Comparison of ENCODE assay signal across 1 cellular context in genomic region chr3:50238549-50239026, GRCh38.
TF ChIP-seq lines count a peak whose summit lies in the region.

No MANE protein-coding gene starts in this region.

TF ChIP-seq in HepG2, 621 proteins besides CTCF, POLR2A, EP300 and RAD21 (continued from another document):
- TF ChIP-seq TRAFD1 (CRISPR knock-in tag; IDR thresholded peaks at IDR 0.05; ENCODE audit: borderline replicate concordance) (no peak), U2AF2 (IDR thresholded peaks at IDR 0.05; ENCODE audit: low read depth, low read length) (no peak), LRRFIP1 (CRISPR knock-in tag; conservative IDR thresholded peaks at IDR 0.05) (no peak), HMG20B (CRISPR knock-in tag; conservative IDR thresholded peaks at IDR 0.05) (no peak)
